In the genomic region with DNA sequence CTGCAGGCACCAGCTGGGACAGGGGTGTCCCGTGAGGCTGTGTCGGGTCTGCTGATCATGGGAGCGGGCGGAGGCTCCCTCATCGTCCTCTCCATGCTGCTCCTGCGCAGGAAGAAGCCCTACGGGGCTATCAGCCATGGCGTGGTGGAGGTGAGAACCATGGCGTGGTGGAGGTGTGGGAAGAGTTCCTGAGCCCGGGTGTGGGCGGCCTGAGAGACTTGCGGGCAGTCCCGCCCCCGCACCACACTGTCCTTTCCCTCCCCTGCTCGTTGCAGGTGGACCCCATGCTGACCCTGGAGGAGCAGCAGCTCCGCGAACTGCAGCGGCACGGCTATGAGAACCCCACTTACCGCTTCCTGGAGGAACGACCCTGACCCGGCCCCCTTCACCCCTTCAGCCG, we compare ENCODE assay signal across 21 cellular contexts. TPM values are rescaled to one million over a fixed set of nuclear protein-coding genes. Genes with fewer than 3 reads are reported as not detected.
DNase-seq lines count a peak whose midpoint lies in the region; ATAC-seq and TF ChIP-seq lines count a peak whose summit lies in the region.
"Had no signal": no experiment of that assay in that cellular context is flagged by ENCODE, and none has a peak within 500 bp of the region (broad histone marks: within the 10 kb centered on the region; RNA-seq: fewer than 3 reads in every experiment).

No MANE protein-coding gene starts in this region.

- no peaks in the 10 kb centered on the region for H3K36me3 ChIP-seq in left ventricle myocardium inferior
- H3K36me3 ChIP-seq in body of pancreas (replicated peaks in 1 of 2; ENCODE audit: insufficient read depth in 1 of 2, low read depth in 2 of 2), result no peaks in the 10 kb centered on the region

- peak in 1 of 2 donors; percentile 7 for ATAC-seq in right cardiac atrium
- ATAC-seq in body of pancreas, result no peak

- TF ChIP-seq CTCF in left ventricle myocardium inferior (IDR thresholded peaks at IDR 0.05; ENCODE audit: borderline replicate concordance) (no peak), body of pancreas (IDR thresholded peaks at IDR 0.05) (no peak)

- TF ChIP-seq POLR2A in body of pancreas (IDR thresholded peaks at IDR 0.05), result no peak

- no peak overlapping the region for H3K4me3 ChIP-seq in right cardiac atrium (ENCODE audit: low read length)
- no peak overlapping the region for H3K4me3 ChIP-seq in left ventricle myocardium inferior
- no peak overlapping the region for H3K4me3 ChIP-seq in body of pancreas
- H3K4me3 ChIP-seq: SK-N-MC had no signal

- 58% methylated on average over 23 of the region's 23 CpGs for WGBS in right cardiac atrium
- 67% methylated on average over 9 to 20 of the region's 23 CpGs for WGBS in body of pancreas, 2 donors

- intact Hi-C loops in right cardiac atrium (cut with DNase I), result no loop called here
- intact Hi-C loops in left ventricle myocardium inferior (cut with micrococcal nuclease), result no loop called here
- intact Hi-C loops in body of pancreas (cut with DNase I), result no loop called here

- H3K27me3 ChIP-seq in right cardiac atrium (ENCODE audit: control insufficient read depth, insufficient read depth) (no peaks in the 10 kb centered on the region), left ventricle myocardium inferior (ENCODE audit: low read depth) (peaks cover 11% of the 10 kb centered on the region), body of pancreas (no peaks in the 10 kb centered on the region)

- DNase-seq in right cardiac atrium, result peak in 2 of 3 donors; percentile 35 to 44
- no peak for DNase-seq in left ventricle myocardium inferior
- DNase-seq in body of pancreas, result no peak
- no peak for DNase-seq in NCI-H2196 treated with DMSO at 0.1 percent for 48 hours (lab: John Stamatoyannopoulos, UW; ENCODE audit: unreplicated experiment)
- no peak for DNase-seq in stimulated activated CD8-positive, alpha-beta memory T cell treated with anti-CD3 and anti-CD28 coated beads, Interleukin-4, amount 100 ng/mL, for 48 hours
- no peak for DNase-seq in kidney glomerular epithelial cell (lab: John Stamatoyannopoulos, UW)
- DNase-seq: cortex of kidney, DMS79, NCI-H1092, NCI-H1694 had no signal

- H3K9me3 ChIP-seq in right cardiac atrium (ENCODE audit: control insufficient read depth, low read length) (no peaks in the 10 kb centered on the region), left ventricle myocardium inferior (replicated peaks) (no peaks in the 10 kb centered on the region), body of pancreas (no peaks in the 10 kb centered on the region)
- H3K9me3 ChIP-seq: Caco-2 had no signal

- H3K27ac ChIP-seq in right cardiac atrium (ENCODE audit: low read length), result no peak overlapping the region
- H3K27ac ChIP-seq in left ventricle myocardium inferior (replicated peaks), result no peak overlapping the region
- H3K27ac ChIP-seq in body of pancreas, result peak overlapping the region; percentile 59 to 84 (median 70)
- H3K27ac ChIP-seq: SK-N-MC had no signal

- H3K4me1 ChIP-seq in right cardiac atrium (ENCODE audit: control insufficient read depth, insufficient read depth, low read length) (no peaks in the 10 kb centered on the region), left ventricle myocardium inferior (peaks cover 7% of the 10 kb centered on the region), body of pancreas (peaks cover 13% of the 10 kb centered on the region)
- H3K4me1 ChIP-seq: Caco-2 had no signal

RNA-seq across cellular contexts. Expression of a gene that starts 10.7 kb away (rescaled TPM):
- total RNA-seq in right cardiac atrium (10 to 100 TPM; 18.0 to 26.3 (median 21.0) TPM), left ventricle myocardium inferior (23.9 TPM), body of pancreas (10 to 100 TPM; 40.9 to 47.0 TPM)
- 33.2 TPM for polyA plus RNA-seq in right cardiac atrium
- polyA plus RNA-seq: CD14-positive monocyte had no signal

RNA-seq across cellular contexts. Expression of a gene that starts 21.3 kb away (rescaled TPM):
- total RNA-seq in right cardiac atrium, result 10 to 100 TPM in 1 of 4 donors, 1 to 10 TPM in 3; 4.4 to 10.7 (median 6.3) TPM
- polyA plus RNA-seq in right cardiac atrium, result 6.4 TPM
- total RNA-seq in left ventricle myocardium inferior, result 2.3 TPM
- 1 to 10 TPM; 6.3 to 6.5 TPM for total RNA-seq in body of pancreas

RNA-seq across cellular contexts. Expression of a gene that starts 22.4 kb away (rescaled TPM):
- total RNA-seq in right cardiac atrium, result not detected
- not detected for polyA plus RNA-seq in right cardiac atrium
- not detected for total RNA-seq in left ventricle myocardium inferior
- 10 to 100 TPM; 42.5 to 75.5 TPM for total RNA-seq in body of pancreas
- total RNA-seq: glomerular endothelial cell, ureter had no signal
- polyA plus RNA-seq: CD14-positive monocyte had no signal

RNA-seq across cellular contexts. Expression of a gene that starts 23.3 kb away (rescaled TPM):
- 1 to 10 TPM; 2.3 to 4.4 (median 2.7) TPM for total RNA-seq in right cardiac atrium
- polyA plus RNA-seq in right cardiac atrium, result 2.6 TPM
- 2.3 TPM for total RNA-seq in left ventricle myocardium inferior
- total RNA-seq in body of pancreas, result 1 to 10 TPM in 1 of 2 donors, not detected in 1; 5.2 TPM
- total RNA-seq: A172, Caco-2, glomerular endothelial cell, M059J, neural crest cell, temporal lobe had no signal

RNA-seq across cellular contexts. Expression of a gene that starts 26.8 kb away (rescaled TPM):
- total RNA-seq in right cardiac atrium (not detected), left ventricle myocardium inferior (not detected), body of pancreas (10 to 100 TPM; 14.0 to 33.6 TPM)
- polyA plus RNA-seq in right cardiac atrium, result not detected
- total RNA-seq: A172; Caco-2; glomerular endothelial cell; left lobe of liver; M059J; neural crest cell; T-helper 1 cell treated with Interleukin-12 subunit alpha and Interleukin-12 subunit beta and Interleukin-4 antibody, amounts not matched to agents 30 ng/mL and 1 ng/mL, for 36 hours; ureter had no signal
- polyA plus RNA-seq: CD14-positive monocyte had no signal

Comparison
In these comparisons a context has a peak if more than half of its experiments do, and no peak if none do; other contexts are left out.
1. DNase-seq: peak in right cardiac atrium (2 of 3); none in left ventricle myocardium inferior (single experiment), body of pancreas (0 of 4), NCI-H2196 treated with DMSO at 0.1 percent for 48 hours (single experiment), stimulated activated CD8-positive, alpha-beta memory T cell treated with anti-CD3 and anti-CD28 coated beads, Interleukin-4, amount 100 ng/mL, for 48 hours (single experiment) and kidney glomerular epithelial cell (single experiment).
2. H3K27ac ChIP-seq: peak in body of pancreas (4 of 4); none in right cardiac atrium (single experiment) and left ventricle myocardium inferior (single experiment).
3. RNA of a gene that starts 22.4 kb away (total RNA-seq): 42.5 to 75.5 TPM in body of pancreas; not detected in right cardiac atrium and not detected in left ventricle myocardium inferior (single experiment); every median in the first group is over 10 times any median in the second.